8 cellular contexts compared by ENCODE assay signal in genomic region chr2:109736177-109736827, GRCh38. TPM values are rescaled to one million over a fixed set of nuclear protein-coding genes. Genes with fewer than 3 reads are reported as not detected.
DNase-seq lines count a peak whose midpoint lies in the region; ATAC-seq and TF ChIP-seq lines count a peak whose summit lies in the region.

No MANE protein-coding gene starts in this region.

- ATAC-seq in SK-N-SH treated with all-trans-retinoic acid at 6 μM for 48 hours (peak; percentile 90), HG03039 (IDR thresholded peaks at IDR 0.05; ENCODE audit: unreplicated experiment) (no peak)
- no peak for ATAC-seq in activated T-cell treated with anti-CD3 and anti-CD28 coated beads, Interleukin-2, amount 50 U/mL, for 4 hours

- H3K36me3 Mint-ChIP-seq in neural crest cell (ENCODE audit: low read depth) = no peaks in the 10 kb centered on the region
- H3K36me3 Mint-ChIP-seq in activated T-cell treated with anti-CD3 and anti-CD28 coated beads, Interleukin-2, amount 50 U/mL, for 4 hours (ENCODE audit: insufficient read depth) = no peaks in the 10 kb centered on the region

- no peak overlapping the region for H3K4me3 Mint-ChIP-seq in neural crest cell
- no peak overlapping the region for H3K4me3 Mint-ChIP-seq in activated T-cell treated with anti-CD3 and anti-CD28 coated beads, Interleukin-2, amount 50 U/mL, for 4 hours

- no peaks in the 10 kb centered on the region for H3K9me3 Mint-ChIP-seq in neural crest cell
- no peaks in the 10 kb centered on the region for H3K9me3 Mint-ChIP-seq in activated T-cell treated with anti-CD3 and anti-CD28 coated beads, Interleukin-2, amount 50 U/mL, for 4 hours

- DNase-seq in DMS53 (lab: John Stamatoyannopoulos, UW) (peak; percentile 80), KBM-7 (peak; percentile 46), fibroblast of gingiva (ENCODE audit: low read depth) (peak; percentile 65), neural crest cell (ENCODE audit: low read depth, low spot score) (peak; percentile 56), NOMO-1 (lab: John Stamatoyannopoulos, UW; ENCODE audit: unreplicated experiment in 2 of 2) (no peak)
- DNase-seq in activated T-cell treated with anti-CD3 and anti-CD28 coated beads, Interleukin-2, amount 50 U/mL, for 4 hours = no peak

- peak; percentile 86 for TF ChIP-seq CTCF in neural crest cell (conservative IDR thresholded peaks at IDR 0.05)

- in situ Hi-C loops in KBM-7 (cut with MboI; ENCODE audit: low pct_unique_long_range_greater_than_20kb, low sequenced_read_pairs) = no loop called here

- peaks cover 6% of the 10 kb centered on the region for H3K4me1 Mint-ChIP-seq in neural crest cell
- no peaks in the 10 kb centered on the region for H3K4me1 Mint-ChIP-seq in activated T-cell treated with anti-CD3 and anti-CD28 coated beads, Interleukin-2, amount 50 U/mL, for 4 hours (ENCODE audit: low read depth)

- H3K27me3 Mint-ChIP-seq in neural crest cell (ENCODE audit: low read depth) = no peaks in the 10 kb centered on the region
- peaks cover 10% of the 10 kb centered on the region for H3K27me3 Mint-ChIP-seq in activated T-cell treated with anti-CD3 and anti-CD28 coated beads, Interleukin-2, amount 50 U/mL, for 4 hours (ENCODE audit: low read depth)

- no peak overlapping the region for H3K27ac Mint-ChIP-seq in neural crest cell (ENCODE audit: unreplicated experiment)

TF ChIP-seq in SK-N-SH treated with all-trans-retinoic acid at 6 μM for 48 hours, 23 proteins besides CTCF, POLR2A, EP300 and RAD21:
- no peak for TF ChIP-seq TOX (CRISPR knock-in tag; IDR thresholded peaks at IDR 0.05; ENCODE audit: borderline replicate concordance)
- TF ChIP-seq ZC3H10 (CRISPR knock-in tag; IDR thresholded peaks at IDR 0.05) = no peak
- peak; percentile 19; the same call in 1 of the 2 replicates for TF ChIP-seq TCF4 (CRISPR knock-in tag; IDR thresholded peaks at IDR 0.05; ENCODE audit: borderline replicate concordance)
- TF ChIP-seq SNAI2 (CRISPR knock-in tag; IDR thresholded peaks at IDR 0.05) = no peak

RNA-seq across cellular contexts. Expression of gene RGPD5, which starts 57.8 kb away (rescaled TPM):
- 41.0 and 55.7 TPM in 2 replicates for total RNA-seq in neural crest cell
- 10 to 100 TPM; 27.8 to 42.9 (median 37.5) TPM for total RNA-seq in activated T-cell treated with anti-CD3 and anti-CD28 coated beads, Interleukin-2, amount 50 U/mL, for 4 hours

Comparison
In these comparisons a context has a peak if more than half of its experiments do, and no peak if none do; other contexts are left out.
1. DNase-seq: peak in DMS53 (single experiment), KBM-7 (single experiment), fibroblast of gingiva (single experiment) and neural crest cell (single experiment); none in activated T-cell treated with anti-CD3 and anti-CD28 coated beads, Interleukin-2, amount 50 U/mL, for 4 hours (single experiment) and NOMO-1 (0 of 2).